ENCODE assay signal across 12 cellular contexts in the genomic region with DNA sequence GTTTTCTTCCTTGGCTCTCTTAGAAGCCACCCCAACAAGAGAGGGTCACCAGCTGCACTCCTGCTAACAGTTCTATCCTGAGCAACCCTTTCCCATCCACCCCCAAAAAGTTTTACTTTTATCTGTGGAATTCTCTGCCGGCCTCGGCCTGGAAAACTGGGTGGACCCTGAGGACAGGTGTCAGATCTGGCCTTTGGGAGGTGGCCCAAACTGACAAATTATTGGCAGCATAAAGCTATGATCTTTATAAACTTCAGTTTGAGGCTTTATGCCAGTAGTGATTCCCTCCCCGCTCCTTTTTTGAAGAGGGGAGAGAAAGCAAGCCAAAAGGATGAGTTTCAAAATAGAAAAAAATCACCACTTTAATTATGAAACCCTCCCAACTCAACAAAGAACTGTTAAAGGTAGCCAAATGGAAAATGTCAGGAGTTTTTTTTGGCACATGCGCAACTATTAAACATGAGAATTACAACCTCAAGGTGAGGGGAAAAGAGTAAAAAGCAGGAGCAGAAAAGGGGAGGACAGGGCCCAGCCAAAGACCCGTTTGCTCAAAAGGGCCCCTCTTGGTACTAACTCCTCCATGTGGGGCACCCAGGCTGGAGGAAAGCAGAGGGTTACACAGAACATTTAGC. TPM values are rescaled to one million over a fixed set of nuclear protein-coding genes. Genes with fewer than 3 reads are reported as not detected.
DNase-seq lines count a peak whose midpoint lies in the region; ATAC-seq and TF ChIP-seq lines count a peak whose summit lies in the region.
"Had no signal": no experiment of that assay in that cellular context is flagged by ENCODE, and none has a peak within 500 bp of the region (broad histone marks: within the 10 kb centered on the region; RNA-seq: fewer than 3 reads in every experiment).

No MANE protein-coding gene starts in this region.

- peaks cover 0 to 6% (median 0%) of the 10 kb centered on the region in 11 experiments; a peak in 3 of 22 replicates for H3K9me3 ChIP-seq in BLaER1 treated with 17β-estradiol and CSF1 and Interleukin-3, amounts not matched to agents 10 nM and 100 nM (replicated peaks in 1 of 11)
- H3K9me3 ChIP-seq: neutrophil, tibial artery had no signal

- H3K4me2 ChIP-seq in BLaER1 treated with 17β-estradiol and CSF1 and Interleukin-3, amounts not matched to agents 10 nM and 100 nM: peak overlapping the region in 7 of 11 experiments; percentile 36 to 59 (median 49); a peak in 8 of 22 replicates

- TF ChIP-seq CTCF in natural killer cell (IDR thresholded peaks at IDR 0.05): no peak

- ATAC-seq in HG03097 (IDR thresholded peaks at IDR 0.05; ENCODE audit: low FRiP score, unreplicated experiment) (peak; percentile 4), natural killer cell (no peak), HG02840 (IDR thresholded peaks at IDR 0.05; ENCODE audit: low FRiP score, unreplicated experiment) (no peak)

- H3K4me3 ChIP-seq in BLaER1 treated with 17β-estradiol and CSF1 and Interleukin-3, amounts not matched to agents 10 nM and 100 nM: no peak overlapping the region
- H3K4me3 ChIP-seq: tibial artery had no signal

- peaks cover 87% of the 10 kb centered on the region for H3K4me1 Mint-ChIP-seq in activated naive CD8-positive, alpha-beta T cell treated with anti-CD3 and anti-CD28 coated beads for 36 hours
- H3K4me1 Mint-ChIP-seq in natural killer cell: peaks cover 52 to 58% of the 10 kb centered on the region in 2 donors

- peaks cover 17 to 62% (median 27%) of the 10 kb centered on the region in 10 experiments for H3K4me1 ChIP-seq in BLaER1 treated with 17β-estradiol and CSF1 and Interleukin-3, amounts not matched to agents 10 nM and 100 nM

- no peaks in the 10 kb centered on the region for H3K9me3 Mint-ChIP-seq in activated naive CD8-positive, alpha-beta T cell treated with anti-CD3 and anti-CD28 coated beads for 36 hours
- H3K9me3 Mint-ChIP-seq in natural killer cell: no peaks in the 10 kb centered on the region

- no peak overlapping the region for H3K9ac ChIP-seq in BLaER1 treated with 17β-estradiol and CSF1 and Interleukin-3, amounts not matched to agents 10 nM and 100 nM

- no peak for DNase-seq in activated naive CD8-positive, alpha-beta T cell treated with anti-CD3 and anti-CD28 coated beads for 36 hours
- DNase-seq in natural killer cell (no peak), COLO668 (lab: John Stamatoyannopoulos, UW; ENCODE audit: unreplicated experiment) (no peak), SKM-1 (lab: John Stamatoyannopoulos, UW; ENCODE audit: unreplicated experiment) (no peak)
- no peak for DNase-seq in stimulated activated CD4-positive, alpha-beta T cell treated with anti-CD3 and anti-CD28 coated beads, Interleukin-4, amount 100 ng/mL, for 4 hours
- DNase-seq: COR-L47, NCI-H510A, tibial artery had no signal

- no peaks in the 10 kb centered on the region for H3K27me3 Mint-ChIP-seq in activated naive CD8-positive, alpha-beta T cell treated with anti-CD3 and anti-CD28 coated beads for 36 hours
- no peaks in the 10 kb centered on the region for H3K27me3 Mint-ChIP-seq in natural killer cell (ENCODE audit: low read depth in 2 of 2)

- H3K36me3 Mint-ChIP-seq in activated naive CD8-positive, alpha-beta T cell treated with anti-CD3 and anti-CD28 coated beads for 36 hours: peaks cover 31% of the 10 kb centered on the region
- H3K36me3 Mint-ChIP-seq in natural killer cell: no peaks in the 10 kb centered on the region

- peak overlapping the region; percentile 69 for H3K4me3 Mint-ChIP-seq in activated naive CD8-positive, alpha-beta T cell treated with anti-CD3 and anti-CD28 coated beads for 36 hours
- peak overlapping the region; percentile 59 for H3K4me3 Mint-ChIP-seq in natural killer cell

- H3K36me3 ChIP-seq in BLaER1 treated with 17β-estradiol and CSF1 and Interleukin-3, amounts not matched to agents 10 nM and 100 nM: peaks cover 7 to 20% (median 13%) of the 10 kb centered on the region in 11 experiments; a peak in 19 of 22 replicates
- H3K36me3 ChIP-seq: neutrophil, tibial artery had no signal

- H3K27ac Mint-ChIP-seq in activated naive CD8-positive, alpha-beta T cell treated with anti-CD3 and anti-CD28 coated beads for 36 hours: peak overlapping the region; percentile 96
- peak overlapping the region; percentile 76 to 82 for H3K27ac Mint-ChIP-seq in natural killer cell

- no peak overlapping the region for H3K27ac ChIP-seq in BLaER1 treated with 17β-estradiol and CSF1 and Interleukin-3, amounts not matched to agents 10 nM and 100 nM
- H3K27ac ChIP-seq: tibial artery had no signal

- peaks cover 66 to 98% (median 95%) of the 10 kb centered on the region in 11 experiments; a peak in 21 of 22 replicates for H4K20me1 ChIP-seq in BLaER1 treated with 17β-estradiol and CSF1 and Interleukin-3, amounts not matched to agents 10 nM and 100 nM

- no peaks in the 10 kb centered on the region for H3K27me3 ChIP-seq in BLaER1 treated with 17β-estradiol and CSF1 and Interleukin-3, amounts not matched to agents 10 nM and 100 nM
- H3K27me3 ChIP-seq: neutrophil, tibial artery had no signal

- intact Hi-C loops in natural killer cell (cut with micrococcal nuclease): loop anchor here (2.0 to 5.0 kb wide), 2 partner anchors 28 to 50 kb away; a partner anchor contains a TSS

RNA-seq across cellular contexts. Expression of a gene that starts 49.5 kb away (rescaled TPM):
- total RNA-seq in activated naive CD8-positive, alpha-beta T cell treated with anti-CD3 and anti-CD28 coated beads for 36 hours: 10 to 100 TPM; 55.1 to 60.8 TPM
- 10 to 100 TPM; 26.7 to 40.3 (median 39.5) TPM for total RNA-seq in natural killer cell
